Comparison of ENCODE assay signal across 20 cellular contexts in genomic region chr12:68349083-68349700, GRCh38. TPM values are rescaled to one million over a fixed set of nuclear protein-coding genes. Genes with fewer than 3 reads are reported as not detected.
DNase-seq lines count a peak whose midpoint lies in the region; ATAC-seq lines count a peak whose summit lies in the region.
"Had no signal": no experiment of that assay in that cellular context is flagged by ENCODE, and none has a peak within 500 bp of the region (broad histone marks: within the 10 kb centered on the region; RNA-seq: fewer than 3 reads in every experiment).

No MANE protein-coding gene starts in this region.

- ATAC-seq in GM18519 (IDR thresholded peaks at IDR 0.05; ENCODE audit: low FRiP score, unreplicated experiment) = no peak
- ATAC-seq: activated naive CD4-positive, alpha-beta T cell treated with anti-CD3 and anti-CD28 coated beads, Interleukin-2, amount 50 U/mL, for 72 hours; foreskin keratinocyte had no signal

- DNase-seq in NCI-H1092 treated with DMSO at 0.1 percent for 48 hours (lab: John Stamatoyannopoulos, UW) (peak; percentile 67), NCI-H1092 (lab: John Stamatoyannopoulos, UW) (no peak), NCI-H345 treated with DMSO at 0.1 percent for 48 hours (lab: John Stamatoyannopoulos, UW; ENCODE audit: unreplicated experiment) (peak; percentile 98), fibroblast of peridontal ligament (ENCODE audit: extremely low read depth) (peak; percentile 25), renal cortical epithelial cell (ENCODE audit: low read depth) (peak; percentile 25), pons (ENCODE audit: low spot score) (no peak)
- DNase-seq in effector CD8-positive, alpha-beta T cell (lab: John Stamatoyannopoulos, UW) = no peak
- DNase-seq: Caco-2; foreskin keratinocyte; NCI-H2029; NK-92 treated with Interleukin-12 subunit alpha and Interleukin-12 subunit beta, amount 100 ng/mL, for 24 hours; RPMI8226; SK-N-SH; stimulated activated CD4-positive, alpha-beta T cell treated with anti-CD3 and anti-CD28 coated beads, Interleukin-12 subunit alpha, Interleukin-12 subunit beta, amount 100 ng/mL, for 4 hours; stimulated activated CD8-positive, alpha-beta memory T cell treated with anti-CD3 and anti-CD28 coated beads, Interleukin-4, amount 100 ng/mL, for 48 hours; substantia nigra; T-helper 9 cell; uterus had no signal

RNA-seq across cellular contexts. Expression of gene MDM1, which starts 17.0 kb away (rescaled TPM):
- 6.4 and 9.2 TPM in 2 replicates for total RNA-seq in renal cortical epithelial cell

Comparison
In these comparisons a context has a peak if more than half of its experiments do, and no peak if none do; other contexts are left out.
1. DNase-seq: peak in NCI-H1092 treated with DMSO at 0.1 percent for 48 hours (single experiment), NCI-H345 treated with DMSO at 0.1 percent for 48 hours (single experiment), fibroblast of peridontal ligament (single experiment) and renal cortical epithelial cell (single experiment); none in NCI-H1092 (single experiment), pons (single experiment) and effector CD8-positive, alpha-beta T cell (single experiment).